ENCODE assay signal across 1 cellular context in genomic region chr16:67423634-67424575, GRCh38.
TF ChIP-seq lines count a peak whose summit lies in the region.

No MANE protein-coding gene starts in this region.

TF ChIP-seq in HepG2, 621 proteins besides CTCF, POLR2A, EP300 and RAD21:
- TF ChIP-seq TERF1 (CRISPR knock-in tag; IDR thresholded peaks at IDR 0.05) (no peak), NAIF1 (CRISPR knock-in tag; IDR thresholded peaks at IDR 0.05; ENCODE audit: borderline replicate concordance) (no peak), TEF (CRISPR knock-in tag; IDR thresholded peaks at IDR 0.05) (0 out of 2 replicates have a peak, but pooled peaks have one; percentile 24)
